In genomic region chr10:113415246-113415645, GRCh38 we compare ENCODE assay signal across 22 cellular contexts.
DNase-seq lines count a peak whose midpoint lies in the region; ATAC-seq, FAIRE-seq and TF ChIP-seq lines count a peak whose summit lies in the region.
"Had no signal": no experiment of that assay in that cellular context is flagged by ENCODE, and none has a peak within 500 bp of the region (broad histone marks: within the 10 kb centered on the region; RNA-seq: fewer than 3 reads in every experiment).

No MANE protein-coding gene starts in this region.

- H3K4me3 ChIP-seq in GM23248 (no peak overlapping the region), bronchial epithelial cell (ENCODE audit: low read depth, low read length) (no peak overlapping the region), upper lobe of right lung (no peak overlapping the region), SJCRH30 (no peak overlapping the region)
- H3K4me3 ChIP-seq: BLaER1 treated with 17β-estradiol and CSF1 and Interleukin-3, amounts not matched to agents 10 nM and 100 nM; SJSA1 had no signal

- H3K36me3 ChIP-seq in GM23248 (ENCODE audit: low read depth) (no peaks in the 10 kb centered on the region), bronchial epithelial cell (ENCODE audit: control insufficient read depth, insufficient read depth, low read length) (no peaks in the 10 kb centered on the region), upper lobe of right lung (no peaks in the 10 kb centered on the region), SJCRH30 (no peaks in the 10 kb centered on the region)
- H3K36me3 ChIP-seq: BLaER1 treated with 17β-estradiol and CSF1 and Interleukin-3, amounts not matched to agents 10 nM and 100 nM; SJSA1 had no signal

- H3K4me2 ChIP-seq in GM23248 (ENCODE audit: unreplicated experiment), result peak overlapping the region; percentile 13
- H3K4me2 ChIP-seq: BLaER1 treated with 17β-estradiol and CSF1 and Interleukin-3, amounts not matched to agents 10 nM and 100 nM had no signal

- peak; percentile 23 for FAIRE-seq in bronchial epithelial cell (lab: Jason Lieb, UNC)
- FAIRE-seq: D721Med, GM12892, HTR-8/SVneo had no signal

- H3K27me3 ChIP-seq in GM23248 (replicated peaks; ENCODE audit: insufficient read depth) (no peaks in the 10 kb centered on the region), bronchial epithelial cell (ENCODE audit: control insufficient read depth, insufficient read depth, low read length) (no peaks in the 10 kb centered on the region), upper lobe of right lung (no peaks in the 10 kb centered on the region), SJCRH30 (no peaks in the 10 kb centered on the region; the same call in 1 of the 2 replicates)
- H3K27me3 ChIP-seq: BLaER1 treated with 17β-estradiol and CSF1 and Interleukin-3, amounts not matched to agents 10 nM and 100 nM; SJSA1 had no signal

- no peak for TF ChIP-seq CTCF in bronchial epithelial cell (IDR thresholded peaks at IDR 0.05; ENCODE audit: insufficient read depth, low read length, severe bottlenecking)
- TF ChIP-seq CTCF in upper lobe of right lung (IDR thresholded peaks at IDR 0.05), result no peak

- H4K20me1 ChIP-seq in GM23248 (ENCODE audit: insufficient read depth), result no peaks in the 10 kb centered on the region
- H4K20me1 ChIP-seq: BLaER1 treated with 17β-estradiol and CSF1 and Interleukin-3, amounts not matched to agents 10 nM and 100 nM had no signal

- peak overlapping the region; percentile 27; the same call in 1 of the 2 replicates for H2AFZ ChIP-seq in GM23248

- no peaks in the 10 kb centered on the region for H3K79me2 ChIP-seq in GM23248 (ENCODE audit: insufficient read depth)

- H3K9me3 ChIP-seq in GM23248 (ENCODE audit: low read depth) (no peaks in the 10 kb centered on the region), upper lobe of right lung (peaks cover 8% of the 10 kb centered on the region), SJCRH30 (replicated peaks) (peaks cover 6% of the 10 kb centered on the region)

- peak; percentile 72 for DNase-seq in GM23248
- peak; percentile 65 for DNase-seq in bronchial epithelial cell (ENCODE audit: low read depth)
- DNase-seq in kidney tubule cell (ENCODE audit: low spot score), result peak; percentile 1
- DNase-seq in upper lobe of right lung, result no peak
- DNase-seq in T-helper 9 cell, result no peak
- DNase-seq in SJCRH30, result no peak
- DNase-seq in NCI-H446 (lab: John Stamatoyannopoulos, UW), result no peak
- DNase-seq: CD8-positive, alpha-beta memory T cell; DMS79 treated with DMSO at 0.1 percent for 48 hours; GDM1; H7; Kasumi-1; NCI-H187 treated with DMSO at 0.1 percent for 48 hours; NCI-H2171; NCI-H748 treated with DMSO at 0.1 percent for 48 hours; SW 1271 had no signal

- intact Hi-C loops in upper lobe of right lung (cut with DNase I), result no loop called here

- H3K9ac ChIP-seq in GM23248, result no peak overlapping the region
- H3K9ac ChIP-seq: BLaER1 treated with 17β-estradiol and CSF1 and Interleukin-3, amounts not matched to agents 10 nM and 100 nM had no signal

- H3K9me2 ChIP-seq in GM23248 (ENCODE audit: insufficient read depth), result no peaks in the 10 kb centered on the region

- H3K27ac ChIP-seq in GM23248 (no peak overlapping the region), upper lobe of right lung (no peak overlapping the region), SJCRH30 (no peak overlapping the region)
- H3K27ac ChIP-seq: BLaER1 treated with 17β-estradiol and CSF1 and Interleukin-3, amounts not matched to agents 10 nM and 100 nM; RWPE1; SJSA1 had no signal

- in situ Hi-C loops in GM23248 (cut with MboI), result no loop called here

- H3F3A ChIP-seq in GM23248 (ENCODE audit: insufficient read depth), result 0 out of 2 replicates have a peak, but pooled peaks cover 8% of the 10 kb centered on the region

- ATAC-seq in upper lobe of right lung, result peak; percentile 27

- WGBS in GM23248 (ENCODE audit: low coverage in 1 of 2, low lambda C conversion rate in 2 of 2, missing lambda C conversion rate in 2 of 2), 2 experiments, result 3% methylated on average over 3 of the region's 3 CpGs

- H3K4me1 ChIP-seq in GM23248 (ENCODE audit: insufficient read depth) (peaks cover 12% of the 10 kb centered on the region; the same call in 1 of the 2 replicates), upper lobe of right lung (no peaks in the 10 kb centered on the region), SJCRH30 (no peaks in the 10 kb centered on the region)
- H3K4me1 ChIP-seq: BLaER1 treated with 17β-estradiol and CSF1 and Interleukin-3, amounts not matched to agents 10 nM and 100 nM; SJSA1 had no signal

Comparison
In these comparisons a context has a peak if more than half of its experiments do, and no peak if none do; other contexts are left out.
1. DNase-seq: peak in GM23248 (single experiment), bronchial epithelial cell (single experiment) and kidney tubule cell (single experiment); none in upper lobe of right lung (single experiment), T-helper 9 cell (single experiment), SJCRH30 (0 of 2) and NCI-H446 (0 of 2).